ENCODE assay signal across 10 cellular contexts in the genomic region with DNA sequence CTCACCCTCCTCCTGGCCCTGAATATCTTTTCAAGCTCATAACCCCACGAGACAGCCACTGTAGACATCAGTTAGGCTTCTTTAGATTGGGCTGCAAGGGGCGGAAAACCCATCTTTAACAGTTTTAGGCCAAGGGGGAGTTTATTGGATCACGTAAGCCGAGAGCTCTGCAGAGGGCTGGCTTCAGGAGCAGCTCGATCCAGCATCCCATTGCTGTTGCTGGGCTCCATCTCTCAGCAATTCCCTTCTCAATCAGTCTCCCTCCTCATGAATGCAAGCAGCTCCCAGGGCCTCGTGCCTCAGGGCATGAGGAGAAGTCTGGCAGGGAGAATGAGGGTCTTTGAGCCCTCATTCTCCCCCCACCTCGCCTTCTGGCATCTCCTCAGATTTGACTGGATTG. TPM values are rescaled to one million over a fixed set of nuclear protein-coding genes. Genes with fewer than 3 reads are reported as not detected.
"Had no signal": no experiment of that assay in that cellular context is flagged by ENCODE, and none has a peak within 500 bp of the region (broad histone marks: within the 10 kb centered on the region; RNA-seq: fewer than 3 reads in every experiment).

No MANE protein-coding gene starts in this region.

- DNase-seq: GM23248, GOT3, H7, HFFc6, IMR-90 had no signal

- H3K4me3 ChIP-seq: GM23248, HAP-1, K562 had no signal

- H3K4me3 Mint-ChIP-seq: HFFc6 had no signal

- H3K4me1 ChIP-seq: HAP-1 had no signal

- H3K27ac ChIP-seq: GM23248, HL-60 had no signal

- H3K36me3 ChIP-seq: HAP-1 had no signal

- H3K27ac Mint-ChIP-seq: HFFc6 had no signal

- H3K9me3 ChIP-seq: HAP-1 had no signal

- H3K9ac ChIP-seq: GM23248 had no signal

- H2AFZ ChIP-seq: GM23248 had no signal

- ATAC-seq: HCT116, K562 had no signal

RNA-seq across cellular contexts. Expression of gene ADGRD1, which starts 59.4 kb away (rescaled TPM):
- total RNA-seq: HFFc6, HT1080, IMR-90 had no signal
